17 cellular contexts compared by ENCODE assay signal in the genomic region with DNA sequence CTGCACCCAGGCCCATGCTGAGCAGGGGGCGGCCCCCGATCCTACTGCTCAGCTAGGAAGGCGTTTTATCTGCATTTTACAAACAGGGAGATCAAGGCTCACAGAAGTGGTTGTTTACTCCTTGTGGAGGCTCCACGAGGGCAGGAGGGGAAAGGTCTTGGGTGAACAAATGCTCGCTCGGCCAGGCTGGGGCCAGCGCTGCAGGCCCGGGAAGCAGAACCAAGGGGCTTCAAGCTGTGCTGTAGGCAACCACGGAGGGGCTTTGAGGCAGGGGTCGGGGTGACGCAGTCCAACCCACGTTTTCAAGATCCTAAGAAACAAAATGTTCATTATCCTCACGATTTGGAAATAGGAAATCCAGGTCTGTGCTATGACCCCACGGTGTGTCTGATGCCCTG.
DNase-seq lines count a peak whose midpoint lies in the region; ATAC-seq and TF ChIP-seq lines count a peak whose summit lies in the region.
"Had no signal": no experiment of that assay in that cellular context is flagged by ENCODE, and none has a peak within 500 bp of the region (broad histone marks: within the 10 kb centered on the region; RNA-seq: fewer than 3 reads in every experiment).

No MANE protein-coding gene starts in this region.

- H3K27ac Mint-ChIP-seq in endodermal cell = no peak overlapping the region
- H3K27ac Mint-ChIP-seq in stimulated activated memory B cell treated with anti-CD40 and anti-IgM and Interleukin-4, amounts not matched to agents 10 μg/mL and 1 μg/mL and 100 μg/mL, for 72 hours = no peak overlapping the region

- H3K9me3 ChIP-seq in endodermal cell (ENCODE audit: control insufficient read depth, low read length) = no peaks in the 10 kb centered on the region
- no peaks in the 10 kb centered on the region for H3K9me3 ChIP-seq in aorta (ENCODE audit: control insufficient read depth, low read length)

- H3K27me3 Mint-ChIP-seq in endodermal cell (ENCODE audit: insufficient read depth) = peaks cover 2% of the 10 kb centered on the region
- H3K27me3 Mint-ChIP-seq in stimulated activated memory B cell treated with anti-CD40 and anti-IgM and Interleukin-4, amounts not matched to agents 10 μg/mL and 1 μg/mL and 100 μg/mL, for 72 hours = peaks cover 9% of the 10 kb centered on the region

- no peak overlapping the region for H3K4me3 Mint-ChIP-seq in endodermal cell
- H3K4me3 Mint-ChIP-seq in stimulated activated memory B cell treated with anti-CD40 and anti-IgM and Interleukin-4, amounts not matched to agents 10 μg/mL and 1 μg/mL and 100 μg/mL, for 72 hours = no peak overlapping the region

- intact Hi-C loops in cardiac septum (cut with DNase I) (no loop called here), left ventricle myocardium superior (cut with micrococcal nuclease) (no loop called here), posterior vena cava (cut with DNase I) (loop anchor here in 1 of 2 donors (1.0 kb wide), 1 partner anchor 13 kb away; no protein-coding TSS in a partner anchor), aorta (cut with DNase I) (no loop called here)

- H3K27ac ChIP-seq in endodermal cell (ENCODE audit: low read depth, low read length) (no peak overlapping the region), aorta (ENCODE audit: low read depth in 1 of 2, low read length in 2 of 2) (no peak overlapping the region)
- H3K27ac ChIP-seq: GM23248, PC-9 had no signal

- peaks cover 15% of the 10 kb centered on the region for H3K4me1 Mint-ChIP-seq in endodermal cell
- H3K4me1 Mint-ChIP-seq in stimulated activated memory B cell treated with anti-CD40 and anti-IgM and Interleukin-4, amounts not matched to agents 10 μg/mL and 1 μg/mL and 100 μg/mL, for 72 hours = no peaks in the 10 kb centered on the region

- DNase-seq in cardiac septum (ENCODE audit: low spot score) (peak; percentile 43), left ventricle myocardium superior (no peak), endodermal cell (peak; percentile 42), posterior vena cava (ENCODE audit: low spot score) (peak; percentile 35), aorta (peak; percentile 32 to 44), foreskin fibroblast (no peak), foreskin melanocyte (no peak)
- DNase-seq: AML-193, COR-L47, GM23248, NCI-H1417, NCI-H1930, NCI-H2171 treated with DMSO at 0.1 percent for 48 hours, NCI-H446 treated with DMSO at 0.1 percent for 48 hours, PC-9 had no signal

- ATAC-seq in left ventricle myocardium superior (no peak), aorta (ENCODE audit: low FRiP score) (no peak)
- no peak for ATAC-seq in stimulated activated memory B cell treated with anti-CD40 and anti-IgM and Interleukin-4, amounts not matched to agents 10 μg/mL and 1 μg/mL and 100 μg/mL, for 72 hours
- ATAC-seq: K562 had no signal

- peaks cover 5% of the 10 kb centered on the region for H3K9me3 Mint-ChIP-seq in endodermal cell
- peaks cover 12% of the 10 kb centered on the region for H3K9me3 Mint-ChIP-seq in stimulated activated memory B cell treated with anti-CD40 and anti-IgM and Interleukin-4, amounts not matched to agents 10 μg/mL and 1 μg/mL and 100 μg/mL, for 72 hours

- WGBS in endodermal cell (ENCODE audit: insufficient coverage in 1 of 2, insufficient read length in 1 of 2), 2 experiments = 76 to 85% methylated on average over 10 to 14 of the region's 14 CpGs
- 60 to 64% methylated on average over 14 of the region's 14 CpGs for WGBS in aorta, 2 donors

- H3K36me3 ChIP-seq in endodermal cell (ENCODE audit: control insufficient read depth, insufficient read depth, low read length) (no peaks in the 10 kb centered on the region), aorta (ENCODE audit: control insufficient read depth in 1 of 2, insufficient read depth in 2 of 2, low read length in 1 of 2) (no peaks in the 10 kb centered on the region)

- no peak overlapping the region for H3K4me3 ChIP-seq in endodermal cell (ENCODE audit: low read length)
- no peak overlapping the region for H3K4me3 ChIP-seq in aorta (ENCODE audit: low read length in 2 of 2)
- H3K4me3 ChIP-seq in foreskin fibroblast (ENCODE audit: low read depth in 1 of 2, low read length in 2 of 2) = no peak overlapping the region
- H3K4me3 ChIP-seq: GM23248, K562, PC-9 had no signal

- H3K4me1 ChIP-seq in endodermal cell (ENCODE audit: control insufficient read depth, insufficient read depth, low read length) (no peaks in the 10 kb centered on the region), aorta (ENCODE audit: control insufficient read depth in 1 of 2, insufficient read depth in 2 of 2, low read length in 2 of 2) (no peaks in the 10 kb centered on the region)

- TF ChIP-seq CTCF in endodermal cell (conservative IDR thresholded peaks at IDR 0.05) (no peak), foreskin fibroblast (IDR thresholded peaks at IDR 0.05; ENCODE audit: low read depth, low read length) (no peak)

- H3K9ac ChIP-seq in endodermal cell (ENCODE audit: extremely low read depth, low read length, poor library complexity, severe bottlenecking) = no peak overlapping the region
- H3K9ac ChIP-seq: GM23248 had no signal

- no peaks in the 10 kb centered on the region for H3K27me3 ChIP-seq in endodermal cell (ENCODE audit: control insufficient read depth, insufficient read depth, low read length, poor library complexity, severe bottlenecking)
- no peaks in the 10 kb centered on the region for H3K27me3 ChIP-seq in aorta (ENCODE audit: control insufficient read depth in 1 of 2, insufficient read depth in 2 of 2, low read length in 1 of 2)

- H3K36me3 Mint-ChIP-seq in endodermal cell (ENCODE audit: low read depth) = no peaks in the 10 kb centered on the region
- H3K36me3 Mint-ChIP-seq in stimulated activated memory B cell treated with anti-CD40 and anti-IgM and Interleukin-4, amounts not matched to agents 10 μg/mL and 1 μg/mL and 100 μg/mL, for 72 hours = no peaks in the 10 kb centered on the region

Comparison
In these comparisons a context has a peak if more than half of its experiments do, and no peak if none do; other contexts are left out.
1. DNase-seq: peak in cardiac septum (single experiment), endodermal cell (single experiment), posterior vena cava (single experiment) and aorta (2 of 2); none in left ventricle myocardium superior (single experiment), foreskin fibroblast (0 of 2) and foreskin melanocyte (single experiment).